In genomic region chr21:34883501-34884271, GRCh38 we compare ENCODE assay signal across 8 cellular contexts.
DNase-seq lines count a peak whose midpoint lies in the region; ATAC-seq, FAIRE-seq and TF ChIP-seq lines count a peak whose summit lies in the region.

No MANE protein-coding gene starts in this region.

- TF ChIP-seq RAD21 in A549 (conservative IDR thresholded peaks at IDR 0.05 in 1 of 2, IDR thresholded peaks at IDR 0.05 in 1 of 2) = no peak

- POLR2A ChIA-PET in A549 (lab: Yijun Ruan, JAX) = no interaction called here

- H3K9me3 ChIP-seq in A549 (no peaks in the 10 kb centered on the region), HAP-1 (no peaks in the 10 kb centered on the region)

- H3K27me3 ChIP-seq in HAP-1 (ENCODE audit: low read depth) = no peaks in the 10 kb centered on the region

- peaks cover 3% of the 10 kb centered on the region; the same call in 1 of the 2 replicates for H3K36me3 ChIP-seq in HAP-1 (replicated peaks)

- H3K36me3 Mint-ChIP-seq in activated T-helper 1 cell treated with anti-CD3 and anti-CD28 coated beads, Interleukin-12 subunit alpha, Interleukin-12 subunit beta, Interleukin-2, Interleukin-4 antibody, amounts not matched to agents 30 ng/mL and 10 ng/mL and 1 ng/mL, durations not matched to agents 14 hours and 24 hours and 36 hours (ENCODE audit: low read depth) = peaks cover 56% of the 10 kb centered on the region

- no peak for TF ChIP-seq POLR2A in A549 (IDR thresholded peaks at IDR 0.05; ENCODE audit: low read length)

- no peaks in the 10 kb centered on the region for H3K9me3 Mint-ChIP-seq in activated T-helper 1 cell treated with anti-CD3 and anti-CD28 coated beads, Interleukin-12 subunit alpha, Interleukin-12 subunit beta, Interleukin-2, Interleukin-4 antibody, amounts not matched to agents 30 ng/mL and 10 ng/mL and 1 ng/mL, durations not matched to agents 14 hours and 24 hours and 36 hours

- H3K4me3 ChIP-seq in A549 = peak overlapping the region; percentile 72
- H3K4me3 ChIP-seq in HAP-1 = peak overlapping the region; percentile 54

- peaks cover 3% of the 10 kb centered on the region for H3K27me3 Mint-ChIP-seq in activated T-helper 1 cell treated with anti-CD3 and anti-CD28 coated beads, Interleukin-12 subunit alpha, Interleukin-12 subunit beta, Interleukin-2, Interleukin-4 antibody, amounts not matched to agents 30 ng/mL and 10 ng/mL and 1 ng/mL, durations not matched to agents 14 hours and 24 hours and 36 hours (ENCODE audit: insufficient read depth)

- intact Hi-C loops in activated T-helper 1 cell treated with anti-CD3 and anti-CD28 coated beads, Interleukin-12 subunit alpha, Interleukin-12 subunit beta, Interleukin-2, Interleukin-4 antibody, amounts not matched to agents 30 ng/mL and 10 ng/mL and 1 ng/mL, durations not matched to agents 14 hours and 24 hours and 36 hours (cut with micrococcal nuclease) = loop anchor here (2.0 to 5.0 kb wide), 2 partner anchors 17 to 191 kb away; no protein-coding TSS in a partner anchor

- TF ChIP-seq CTCF in A549 (IDR thresholded peaks at IDR 0.05) = no peak

- WGBS in A549 (ENCODE audit: missing lambda C conversion rate) = 50% methylated on average over 6 of the region's 6 CpGs

- H3K27ac Mint-ChIP-seq in activated T-helper 1 cell treated with anti-CD3 and anti-CD28 coated beads, Interleukin-12 subunit alpha, Interleukin-12 subunit beta, Interleukin-2, Interleukin-4 antibody, amounts not matched to agents 30 ng/mL and 10 ng/mL and 1 ng/mL, durations not matched to agents 14 hours and 24 hours and 36 hours = no peak overlapping the region

- DNase-seq in A549 (ENCODE audit: low read depth in 1 of 2, low spot score in 1 of 2) = no peak
- DNase-seq in HAP-1 (ENCODE audit: low spot score in 2 of 2) = no peak
- no peak for DNase-seq in activated T-helper 1 cell treated with anti-CD3 and anti-CD28 coated beads, Interleukin-12 subunit alpha, Interleukin-12 subunit beta, Interleukin-2, Interleukin-4 antibody, amounts not matched to agents 30 ng/mL and 10 ng/mL and 1 ng/mL, durations not matched to agents 14 hours and 24 hours and 36 hours (ENCODE audit: low spot score)
- DNase-seq in kidney tubule cell (ENCODE audit: low spot score) = peak; percentile 15
- no peak for DNase-seq in retina
- DNase-seq in GDM1 (lab: John Stamatoyannopoulos, UW) = no peak
- no peak for DNase-seq in DMS153 (lab: John Stamatoyannopoulos, UW)

- peak overlapping the region; percentile 94 for H3K4me2 ChIP-seq in A549

- H3K4me1 ChIP-seq in A549 = peaks cover 51% of the 10 kb centered on the region
- peaks cover 32% of the 10 kb centered on the region for H3K4me1 ChIP-seq in HAP-1

- peaks cover 73% of the 10 kb centered on the region for H3K4me1 Mint-ChIP-seq in activated T-helper 1 cell treated with anti-CD3 and anti-CD28 coated beads, Interleukin-12 subunit alpha, Interleukin-12 subunit beta, Interleukin-2, Interleukin-4 antibody, amounts not matched to agents 30 ng/mL and 10 ng/mL and 1 ng/mL, durations not matched to agents 14 hours and 24 hours and 36 hours (ENCODE audit: low read depth)

- CTCF ChIA-PET in A549 (lab: Yijun Ruan, JAX) = interaction anchor here (1.8 to 7.3 kb wide), 2 partner anchors 75 to 139 kb away, joined by 4 to 46 read pairs; no protein-coding TSS in a partner anchor

- in situ Hi-C loops in HAP-1 (cut with MboI; ENCODE audit: low sequenced_read_pairs) = loop anchor here (10.0 to 25.0 kb wide), 4 partner anchors 61 to 954 kb away; partner anchors contain the start of gene RCAN1

- peak overlapping the region; percentile 93 to 100 for H3K27ac ChIP-seq in A549

- peak overlapping the region; percentile 67 for H3K4me3 Mint-ChIP-seq in activated T-helper 1 cell treated with anti-CD3 and anti-CD28 coated beads, Interleukin-12 subunit alpha, Interleukin-12 subunit beta, Interleukin-2, Interleukin-4 antibody, amounts not matched to agents 30 ng/mL and 10 ng/mL and 1 ng/mL, durations not matched to agents 14 hours and 24 hours and 36 hours

- TF ChIP-seq EP300 in A549 (IDR thresholded peaks at IDR 0.05) = no peak

- no peak for FAIRE-seq in A549 (lab: Jason Lieb, UNC)

- ATAC-seq in A549 (no peak), HG02973 (IDR thresholded peaks at IDR 0.05; ENCODE audit: unreplicated experiment) (no peak)

TF ChIP-seq in A549, 52 proteins besides CTCF, POLR2A, EP300 and RAD21:
- TF ChIP-seq MAFK (IDR thresholded peaks at IDR 0.05; ENCODE audit: partially characterized antibody) (no peak), GATA3 (IDR thresholded peaks at IDR 0.05; ENCODE audit: borderline replicate concordance) (no peak), E2F6 (IDR thresholded peaks at IDR 0.05; ENCODE audit: borderline replicate concordance, low read depth) (no peak), HEYL (CRISPR knock-in tag; IDR thresholded peaks at IDR 0.05) (no peak), ATOH8 (CRISPR knock-in tag; IDR thresholded peaks at IDR 0.05; ENCODE audit: low read depth) (no peak), ZFP36 (IDR thresholded peaks at IDR 0.05; ENCODE audit: borderline replicate concordance, partially characterized antibody) (no peak), EHF (CRISPR knock-in tag; IDR thresholded peaks at IDR 0.05) (no peak), EHMT2 (IDR thresholded peaks at IDR 0.05; ENCODE audit: low read depth) (no peak), TFCP2L1 (CRISPR knock-in tag; IDR thresholded peaks at IDR 0.05) (no peak), SMC3 (IDR thresholded peaks at IDR 0.05) (no peak), CEBPB (IDR thresholded peaks at IDR 0.05) (no peak), MYC (IDR thresholded peaks at IDR 0.05; ENCODE audit: borderline replicate concordance, low read length) (no peak), RARB (CRISPR knock-in tag; IDR thresholded peaks at IDR 0.05) (no peak), NFE2L2 (conservative IDR thresholded peaks at IDR 0.05; ENCODE audit: low read length) (no peak), ESRRA (IDR thresholded peaks at IDR 0.05; ENCODE audit: borderline replicate concordance, low read length) (no peak), ELK1 (IDR thresholded peaks at IDR 0.05; ENCODE audit: low read depth, low read length) (no peak)
- TF ChIP-seq, protein P1, sequence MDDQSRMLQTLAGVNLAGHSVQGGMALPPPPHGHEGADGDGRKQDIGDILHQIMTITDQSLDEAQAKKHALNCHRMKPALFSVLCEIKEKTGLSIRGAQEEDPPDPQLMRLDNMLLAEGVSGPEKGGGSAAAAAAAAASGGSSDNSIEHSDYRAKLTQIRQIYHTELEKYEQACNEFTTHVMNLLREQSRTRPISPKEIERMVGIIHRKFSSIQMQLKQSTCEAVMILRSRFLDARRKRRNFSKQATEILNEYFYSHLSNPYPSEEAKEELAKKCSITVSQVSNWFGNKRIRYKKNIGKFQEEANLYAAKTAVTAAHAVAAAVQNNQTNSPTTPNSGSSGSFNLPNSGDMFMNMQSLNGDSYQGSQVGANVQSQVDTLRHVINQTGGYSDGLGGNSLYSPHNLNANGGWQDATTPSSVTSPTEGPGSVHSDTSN (IDR thresholded peaks at IDR 0.05) = no peak
- TF ChIP-seq, protein P2, sequence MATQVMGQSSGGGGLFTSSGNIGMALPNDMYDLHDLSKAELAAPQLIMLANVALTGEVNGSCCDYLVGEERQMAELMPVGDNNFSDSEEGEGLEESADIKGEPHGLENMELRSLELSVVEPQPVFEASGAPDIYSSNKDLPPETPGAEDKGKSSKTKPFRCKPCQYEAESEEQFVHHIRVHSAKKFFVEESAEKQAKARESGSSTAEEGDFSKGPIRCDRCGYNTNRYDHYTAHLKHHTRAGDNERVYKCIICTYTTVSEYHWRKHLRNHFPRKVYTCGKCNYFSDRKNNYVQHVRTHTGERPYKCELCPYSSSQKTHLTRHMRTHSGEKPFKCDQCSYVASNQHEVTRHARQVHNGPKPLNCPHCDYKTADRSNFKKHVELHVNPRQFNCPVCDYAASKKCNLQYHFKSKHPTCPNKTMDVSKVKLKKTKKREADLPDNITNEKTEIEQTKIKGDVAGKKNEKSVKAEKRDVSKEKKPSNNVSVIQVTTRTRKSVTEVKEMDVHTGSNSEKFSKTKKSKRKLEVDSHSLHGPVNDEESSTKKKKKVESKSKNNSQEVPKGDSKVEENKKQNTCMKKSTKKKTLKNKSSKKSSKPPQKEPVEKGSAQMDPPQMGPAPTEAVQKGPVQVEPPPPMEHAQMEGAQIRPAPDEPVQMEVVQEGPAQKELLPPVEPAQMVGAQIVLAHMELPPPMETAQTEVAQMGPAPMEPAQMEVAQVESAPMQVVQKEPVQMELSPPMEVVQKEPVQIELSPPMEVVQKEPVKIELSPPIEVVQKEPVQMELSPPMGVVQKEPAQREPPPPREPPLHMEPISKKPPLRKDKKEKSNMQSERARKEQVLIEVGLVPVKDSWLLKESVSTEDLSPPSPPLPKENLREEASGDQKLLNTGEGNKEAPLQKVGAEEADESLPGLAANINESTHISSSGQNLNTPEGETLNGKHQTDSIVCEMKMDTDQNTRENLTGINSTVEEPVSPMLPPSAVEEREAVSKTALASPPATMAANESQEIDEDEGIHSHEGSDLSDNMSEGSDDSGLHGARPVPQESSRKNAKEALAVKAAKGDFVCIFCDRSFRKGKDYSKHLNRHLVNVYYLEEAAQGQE (IDR thresholded peaks at IDR 0.05) = no peak
